Comparison of ENCODE assay signal across 21 cellular contexts in genomic region chr13:110907301-110907700, GRCh38. TPM values are rescaled to one million over a fixed set of nuclear protein-coding genes. Genes with fewer than 3 reads are reported as not detected.
A peak's percentile ranks its signal among the peaks of the same experiment; 100 is the strongest.
DNase-seq lines count a peak whose midpoint lies in the region; TF ChIP-seq lines count a peak whose summit lies in the region.
"Had no signal": no experiment of that assay in that cellular context is flagged by ENCODE, and none has a peak within 500 bp of the region (broad histone marks: within the 10 kb centered on the region; RNA-seq: fewer than 3 reads in every experiment).

No MANE protein-coding gene starts in this region.

- H3K4me3 ChIP-seq in left ventricle myocardium inferior: no peak overlapping the region
- H3K4me3 ChIP-seq in right atrium auricular region: no peak overlapping the region
- no peak overlapping the region for H3K4me3 ChIP-seq in mammary epithelial cell (replicated peaks in 1 of 3; ENCODE audit: insufficient read depth in 1 of 3, low read depth in 2 of 3, low read length in 3 of 3)
- H3K4me3 ChIP-seq in thyroid gland (replicated peaks in 1 of 3): no peak overlapping the region
- no peak overlapping the region for H3K4me3 ChIP-seq in CD8-positive, alpha-beta memory T cell (ENCODE audit: low read length)
- H3K4me3 ChIP-seq: lung had no signal

- H3K27me3 ChIP-seq in left ventricle myocardium inferior (ENCODE audit: low read depth) (no peaks in the 10 kb centered on the region), right atrium auricular region (no peaks in the 10 kb centered on the region), mammary epithelial cell (ENCODE audit: insufficient read depth, low read length) (no peaks in the 10 kb centered on the region), thyroid gland (no peaks in the 10 kb centered on the region)
- H3K27me3 ChIP-seq in CD8-positive, alpha-beta memory T cell (ENCODE audit: insufficient read depth, low read length, poor library complexity, severe bottlenecking): no peaks in the 10 kb centered on the region

- peaks cover 66% of the 10 kb centered on the region for H3K4me1 ChIP-seq in left ventricle myocardium inferior
- H3K4me1 ChIP-seq in right atrium auricular region: peaks cover 0 to 60% of the 10 kb centered on the region in 2 donors
- H3K4me1 ChIP-seq in mammary epithelial cell (ENCODE audit: insufficient read depth, low read length): peaks cover 58% of the 10 kb centered on the region
- H3K4me1 ChIP-seq in thyroid gland: peaks cover 15 to 50% of the 10 kb centered on the region in 2 donors
- peaks cover 36% of the 10 kb centered on the region for H3K4me1 ChIP-seq in CD8-positive, alpha-beta memory T cell (ENCODE audit: insufficient read depth, low read length)

- TF ChIP-seq CTCF in left ventricle myocardium inferior (IDR thresholded peaks at IDR 0.05; ENCODE audit: borderline replicate concordance) (no peak), right atrium auricular region (IDR thresholded peaks at IDR 0.05) (no peak), mammary epithelial cell (conservative IDR thresholded peaks at IDR 0.05 in 1 of 2, IDR thresholded peaks at IDR 0.05 in 1 of 2; ENCODE audit: extremely low read depth in 1 of 2, insufficient read depth in 1 of 2, low read depth in 1 of 2, low read length in 2 of 2) (no peak), nephron progenitor cell (IDR thresholded peaks at IDR 0.05) (no peak), thyroid gland (IDR thresholded peaks at IDR 0.05) (no peak)

- H3K36me3 Mint-ChIP-seq in nephron progenitor cell (ENCODE audit: low read depth): peaks cover 70% of the 10 kb centered on the region
- peaks cover 0 to 77% (median 19%) of the 10 kb centered on the region in 3 donors for H3K36me3 Mint-ChIP-seq in CD8-positive, alpha-beta memory T cell

- TF ChIP-seq POLR2A in thyroid gland (IDR thresholded peaks at IDR 0.05): no peak

- BruUV-seq in mammary epithelial cell (replicated peaks; lab: Mats Ljungman, UMichigan): no TSS peak

- POLR2A ChIA-PET in CD8-positive, alpha-beta memory T cell (lab: Charles Lee): no interaction called here

- 84% methylated on average over 3 of the region's 4 CpGs for WGBS in mammary epithelial cell (ENCODE audit: low coverage, missing lambda C conversion rate)
- 89 to 91% methylated on average over 3 of the region's 4 CpGs for WGBS in thyroid gland, 2 donors

- H3K4me1 Mint-ChIP-seq in nephron progenitor cell: peaks cover 64% of the 10 kb centered on the region
- H3K4me1 Mint-ChIP-seq in CD8-positive, alpha-beta memory T cell: peaks cover 53 to 86% (median 79%) of the 10 kb centered on the region in 3 donors

- in situ Hi-C loops in mammary epithelial cell (cut with MboI; ENCODE audit: low sequenced_read_pairs in 2 of 2): loop anchor here in 1 of 2 donors (25.0 kb wide), 1 partner anchor 305 kb away; no protein-coding TSS in a partner anchor

- no peaks in the 10 kb centered on the region for H3K9me3 Mint-ChIP-seq in nephron progenitor cell
- H3K9me3 Mint-ChIP-seq in CD8-positive, alpha-beta memory T cell: no peaks in the 10 kb centered on the region
- H3K9me3 Mint-ChIP-seq: activated naive CD8-positive, alpha-beta T cell treated with anti-CD3 and anti-CD28 coated beads for 36 hours; activated T-cell treated with anti-CD3 and anti-CD28 coated beads, Interleukin-2, amount 50 U/mL, for 4 hours; brain; CD4-positive, alpha-beta memory T cell; naive thymus-derived CD8-positive, alpha-beta T cell had no signal

- dilution Hi-C loops in mammary epithelial cell (cut with HindIII; ENCODE audit: low sequenced_read_pairs): no loop called here

- H3K9ac ChIP-seq in mammary epithelial cell (ENCODE audit: insufficient read depth, low read length): peak overlapping the region; percentile 96

- no peak for DNase-seq in left ventricle myocardium inferior
- DNase-seq in right atrium auricular region (ENCODE audit: low spot score): no peak
- no peak for DNase-seq in mammary epithelial cell
- no peak for DNase-seq in nephron progenitor cell
- no peak for DNase-seq in thyroid gland
- no peak for DNase-seq in CD8-positive, alpha-beta memory T cell
- no peak for DNase-seq in hypothalamus (lab: John Stamatoyannopoulos, UW)
- no peak for DNase-seq in stimulated activated naive CD4-positive, alpha-beta T cell treated with Interleukin-2 at 50 U/mL for 16 hours (lab: John Stamatoyannopoulos, UW)
- DNase-seq: activated CD4-positive, alpha-beta T cell treated with anti-CD3 and anti-CD28 coated beads, Interleukin-2, amount 50 U/mL, for 48 hours; activated naive CD8-positive, alpha-beta T cell treated with anti-CD3 and anti-CD28 coated beads for 36 hours; activated T-cell treated with anti-CD3 and anti-CD28 coated beads, Interleukin-2, amount 50 U/mL, for 4 hours; CD4-positive, alpha-beta memory T cell; DMS79; KBM-7; naive thymus-derived CD8-positive, alpha-beta T cell; NCI-H446; NK-92 treated with Interleukin-12 subunit alpha and Interleukin-12 subunit beta, amount 100 ng/mL, for 24 hours; stimulated activated CD4-positive, alpha-beta T cell treated with anti-CD3 and anti-CD28 coated beads, Interleukin-15, amount 100 ng/mL, for 24 hours; stimulated activated naive CD4-positive, alpha-beta T cell had no signal

- H3K27ac Mint-ChIP-seq in nephron progenitor cell: peak overlapping the region; percentile 27
- H3K27ac Mint-ChIP-seq in CD8-positive, alpha-beta memory T cell: peak overlapping the region in 2 of 8 donors; percentile 8 to 49
- H3K27ac Mint-ChIP-seq: activated naive CD8-positive, alpha-beta T cell treated with anti-CD3 and anti-CD28 coated beads for 36 hours had no signal

- CTCF ChIA-PET in mammary epithelial cell (lab: Charles Lee; ENCODE audit: low non-redundant PET): no interaction called here
- CTCF ChIA-PET in CD8-positive, alpha-beta memory T cell (lab: Charles Lee): interaction anchor here (1.9 kb wide), 1 partner anchor 8 kb away, joined by 5 read pairs; the partner anchor contains the start of gene ANKRD10

- no peak overlapping the region for H3K4me3 Mint-ChIP-seq in nephron progenitor cell
- H3K4me3 Mint-ChIP-seq in CD8-positive, alpha-beta memory T cell: no peak overlapping the region
- H3K4me3 Mint-ChIP-seq: activated naive CD8-positive, alpha-beta T cell treated with anti-CD3 and anti-CD28 coated beads for 36 hours; CD4-positive, alpha-beta memory T cell; naive thymus-derived CD8-positive, alpha-beta T cell had no signal

- H2AFZ ChIP-seq in mammary epithelial cell (ENCODE audit: low read depth, low read length): no peak overlapping the region

- intact Hi-C loops in left ventricle myocardium inferior (cut with micrococcal nuclease) (no loop called here), mammary epithelial cell (cut with micrococcal nuclease) (loop anchor here (5.0 kb wide), 1 partner anchor 90 kb away; no protein-coding TSS in a partner anchor), thyroid gland (cut with DNase I) (no loop called here)

- H3K9me3 ChIP-seq in left ventricle myocardium inferior (replicated peaks): no peaks in the 10 kb centered on the region
- H3K9me3 ChIP-seq in right atrium auricular region: no peaks in the 10 kb centered on the region
- no peaks in the 10 kb centered on the region for H3K9me3 ChIP-seq in mammary epithelial cell (replicated peaks; ENCODE audit: insufficient read depth, low read length)
- H3K9me3 ChIP-seq in thyroid gland: no peaks in the 10 kb centered on the region
- H3K9me3 ChIP-seq in CD8-positive, alpha-beta memory T cell (ENCODE audit: low read length): no peaks in the 10 kb centered on the region

- peaks cover 76% of the 10 kb centered on the region for H3K79me2 ChIP-seq in mammary epithelial cell (ENCODE audit: insufficient read depth, low read length)

- H3K27ac ChIP-seq in left ventricle myocardium inferior (replicated peaks): peak overlapping the region; percentile 54
- peak overlapping the region in 1 of 2 donors; percentile 51 for H3K27ac ChIP-seq in right atrium auricular region
- H3K27ac ChIP-seq in mammary epithelial cell (ENCODE audit: insufficient read depth, low read depth, low read length): peak overlapping the region; percentile 100
- peak overlapping the region in 2 of 3 donors; percentile 40 to 51 for H3K27ac ChIP-seq in thyroid gland
- no peak overlapping the region for H3K27ac ChIP-seq in CD8-positive, alpha-beta memory T cell (ENCODE audit: low read depth, low read length)

- H3K4me2 ChIP-seq in mammary epithelial cell (ENCODE audit: insufficient read depth, low read depth, low read length): peak overlapping the region; percentile 84

- peaks cover 7% of the 10 kb centered on the region for H4K20me1 ChIP-seq in mammary epithelial cell (ENCODE audit: insufficient read depth, low read length)

- no peaks in the 10 kb centered on the region for H3K27me3 Mint-ChIP-seq in nephron progenitor cell (ENCODE audit: low read depth, poor library complexity)
- no peaks in the 10 kb centered on the region for H3K27me3 Mint-ChIP-seq in CD8-positive, alpha-beta memory T cell
- H3K27me3 Mint-ChIP-seq: activated naive CD8-positive, alpha-beta T cell treated with anti-CD3 and anti-CD28 coated beads for 36 hours; CD4-positive, alpha-beta memory T cell; naive thymus-derived CD8-positive, alpha-beta T cell had no signal

- H3K36me3 ChIP-seq in left ventricle myocardium inferior (peaks cover 49% of the 10 kb centered on the region), right atrium auricular region (peaks cover 25% of the 10 kb centered on the region), mammary epithelial cell (ENCODE audit: insufficient read depth, low read length) (peaks cover 18% of the 10 kb centered on the region), thyroid gland (peaks cover 8 to 13% of the 10 kb centered on the region in 2 donors)
- H3K36me3 ChIP-seq in CD8-positive, alpha-beta memory T cell (ENCODE audit: insufficient read depth, low read length): peaks cover 17% of the 10 kb centered on the region

RNA-seq across cellular contexts. Expression of gene ANKRD10, which starts 7.6 kb away (rescaled TPM):
- total RNA-seq in left ventricle myocardium inferior (45.9 TPM), right atrium auricular region (10 to 100 TPM; 46.2 to 47.5 TPM), mammary epithelial cell (10 to 100 TPM; 45.3 to 50.3 TPM), thyroid gland (100 to 1,000 TPM; 105 to 168 (median 135) TPM)
- 18.3 TPM for polyA plus RNA-seq in mammary epithelial cell
- 15.6 TPM for polyA minus RNA-seq in mammary epithelial cell
- 10 to 100 TPM; 65.4 to 76.1 TPM for total RNA-seq in CD8-positive, alpha-beta memory T cell
- 65.8 TPM for polyA plus RNA-seq in CD8-positive, alpha-beta memory T cell
